In genomic region chr18:22706025-22706424, GRCh38 we compare ENCODE assay signal across 5 cellular contexts.
DNase-seq lines count a peak whose midpoint lies in the region; ATAC-seq, FAIRE-seq and TF ChIP-seq lines count a peak whose summit lies in the region.
"Not testable (repeated sequence)": the region's sequence is repeated elsewhere in the genome, so short reads cannot be mapped to it uniquely, and the experiment has no call there.

No MANE protein-coding gene starts in this region.

- not testable (repeated sequence) for H3K23ac ChIP-seq in IMR-90 (ENCODE audit: low read depth, low read length)

- H2BK20ac ChIP-seq in IMR-90 (ENCODE audit: low read depth, low read length): peak overlapping the region; percentile 44; the same call in 1 of the 2 replicates

- not testable (repeated sequence) for H3K9me3 ChIP-seq in IMR-90 (ENCODE audit: control insufficient read depth, insufficient read depth, low read length); astrocyte (ENCODE audit: insufficient read depth, low read depth, low read length); esophagus muscularis mucosa; smooth muscle cell (replicated peaks; ENCODE audit: low read depth)

- no CpG with 5 or more reads among the region's 3 CpGs for WGBS in IMR-90 (ENCODE audit: extremely low coverage in 2 of 2, insufficient read length in 1 of 2), 2 experiments
- 96% methylated on average over 3 of the region's 3 CpGs for WGBS in esophagus muscularis mucosa
- WGBS in smooth muscle cell (ENCODE audit: low lambda C conversion rate): 95% methylated on average over 3 of the region's 3 CpGs

- not testable (repeated sequence) for H3K18ac ChIP-seq in IMR-90 (ENCODE audit: low read depth, low read length)

- dilution Hi-C loops in IMR-90 (cut with HindIII; ENCODE audit: low sequenced_read_pairs, unreplicated experiment): not testable (repeated sequence)

- not testable (repeated sequence) for H3K4ac ChIP-seq in IMR-90 (ENCODE audit: low read depth, low read length)

- H3K27ac Mint-ChIP-seq in astrocyte (ENCODE audit: unreplicated experiment): peak overlapping the region; percentile 68

- H4K8ac ChIP-seq in IMR-90 (ENCODE audit: low read depth in 2 of 2, low read length in 2 of 2): not testable (repeated sequence)

- intact Hi-C loops in IMR-90 (cut with micrococcal nuclease); esophagus muscularis mucosa (cut with DNase I): not testable (repeated sequence)

- POLR2A ChIA-PET in IMR-90 (lab: Charles Lee; ENCODE audit: unreplicated experiment): not testable (repeated sequence)

- H3K4me2 ChIP-seq in IMR-90 (ENCODE audit: low read depth, low read length); astrocyte (ENCODE audit: low read length); smooth muscle cell: not testable (repeated sequence)

- not testable (repeated sequence) for FAIRE-seq in astrocyte (lab: Jason Lieb, UNC)

- not testable (repeated sequence) for H3K4me3 Mint-ChIP-seq in astrocyte (ENCODE audit: unreplicated experiment)

- not testable (repeated sequence) for DNase-seq in IMR-90; astrocyte (ENCODE audit: low read depth); brain microvascular endothelial cell; smooth muscle cell (lab: John Stamatoyannopoulos, UW; ENCODE audit: unreplicated experiment)
- peak; percentile 39 for DNase-seq in esophagus muscularis mucosa (ENCODE audit: extremely low spot score)

- not testable (repeated sequence) for H3K79me1 ChIP-seq in IMR-90 (ENCODE audit: low read depth in 1 of 2, low read length in 2 of 2)

- not testable (repeated sequence) for H4K5ac ChIP-seq in IMR-90 (ENCODE audit: low read depth, low read length)

- H3K4me1 ChIP-seq in IMR-90 (ENCODE audit: control insufficient read depth, insufficient read depth, low read length); smooth muscle cell (ENCODE audit: low read depth): not testable (repeated sequence)
- H3K4me1 ChIP-seq in astrocyte (ENCODE audit: insufficient read depth, low read length) (peaks cover 26% of the 10 kb centered on the region), esophagus muscularis mucosa (peaks cover 9 to 47% (median 29%) of the 10 kb centered on the region in 4 donors)

- H3K27me3 Mint-ChIP-seq in astrocyte (ENCODE audit: low read depth, unreplicated experiment): not testable (repeated sequence)

- not testable (repeated sequence) for H3K9me1 ChIP-seq in IMR-90 (ENCODE audit: insufficient read depth, low read length)

- not testable (repeated sequence) for H2AFZ ChIP-seq in IMR-90 (replicated peaks; ENCODE audit: low read length, poor library complexity); astrocyte (ENCODE audit: low read depth, low read length); smooth muscle cell (ENCODE audit: low read depth)

- CTCF ChIA-PET in IMR-90 (lab: Yijun Ruan, JAX): interaction anchor here (0.6 kb wide), 1 partner anchor 94 kb away, joined by 3 read pairs; no protein-coding TSS in a partner anchor

- not testable (repeated sequence) for H3K56ac ChIP-seq in IMR-90 (ENCODE audit: extremely low read depth, insufficient read depth, low read length)

- peak overlapping the region; percentile 29; the same call in 1 of the 2 replicates for H2BK120ac ChIP-seq in IMR-90 (ENCODE audit: low read depth, low read length)

- H2AK5ac ChIP-seq in IMR-90 (ENCODE audit: low read depth, low read length): peak overlapping the region; percentile 20; the same call in 1 of the 2 replicates

- not testable (repeated sequence) for TF ChIP-seq CTCF in IMR-90 (conservative IDR thresholded peaks at IDR 0.05; ENCODE audit: low read depth, low read length); astrocyte (IDR thresholded peaks at IDR 0.05; ENCODE audit: insufficient read depth, low read depth, low read length); brain microvascular endothelial cell (IDR thresholded peaks at IDR 0.05; ENCODE audit: low read depth, low read length, missing control alignments); esophagus muscularis mucosa (IDR thresholded peaks at IDR 0.05); smooth muscle cell (IDR thresholded peaks at IDR 0.05; ENCODE audit: borderline replicate concordance, insufficient read depth, poor library complexity, severe bottlenecking)

- H3K14ac ChIP-seq in IMR-90 (replicated peaks; ENCODE audit: low read depth, low read length): not testable (repeated sequence)

- not testable (repeated sequence) for H3K36me3 Mint-ChIP-seq in astrocyte (ENCODE audit: low read depth, unreplicated experiment)

- H3K27ac ChIP-seq in IMR-90 (ENCODE audit: insufficient read depth, low read length); astrocyte (ENCODE audit: low read depth, low read length); esophagus muscularis mucosa (replicated peaks in 1 of 4): not testable (repeated sequence)
- H3K27ac ChIP-seq in brain microvascular endothelial cell (peak overlapping the region; percentile 51), smooth muscle cell (ENCODE audit: low read depth) (peak overlapping the region; percentile 50)

- not testable (repeated sequence) for H3K79me2 ChIP-seq in astrocyte (ENCODE audit: insufficient read depth, low read length); smooth muscle cell (ENCODE audit: low read depth)

- peaks cover 39% of the 10 kb centered on the region for H3K4me1 Mint-ChIP-seq in astrocyte (ENCODE audit: low read depth, unreplicated experiment)

- not testable (repeated sequence) for H3K9ac ChIP-seq in IMR-90 (ENCODE audit: low read depth, low read length); astrocyte (ENCODE audit: low read length); smooth muscle cell (ENCODE audit: low read depth)

- H4K91ac ChIP-seq in IMR-90 (ENCODE audit: insufficient read depth, low read depth, low read length): not testable (repeated sequence)

- not testable (repeated sequence) for H3F3A ChIP-seq in smooth muscle cell (ENCODE audit: low read depth)

- not testable (repeated sequence) for H3K27me3 ChIP-seq in IMR-90 (ENCODE audit: control insufficient read depth, insufficient read depth, low read length); astrocyte (ENCODE audit: insufficient read depth, low read length); brain microvascular endothelial cell (replicated peaks); esophagus muscularis mucosa; smooth muscle cell (ENCODE audit: low read depth)

- in situ Hi-C loops in IMR-90 (cut with MboI; ENCODE audit: low sequenced_read_pairs); brain microvascular endothelial cell (cut with HindIII; ENCODE audit: low pct_ligation_motif_present, low sequenced_read_pairs): not testable (repeated sequence)

- not testable (repeated sequence) for TF ChIP-seq RAD21 in IMR-90 (IDR thresholded peaks at IDR 0.05; ENCODE audit: low read length)

- TF ChIP-seq EP300 in esophagus muscularis mucosa (IDR thresholded peaks at IDR 0.05): not testable (repeated sequence)

- H2BK5ac ChIP-seq in IMR-90 (ENCODE audit: low read depth, low read length, poor library complexity, severe bottlenecking): peak overlapping the region; percentile 56

- not testable (repeated sequence) for H4K20me1 ChIP-seq in IMR-90 (ENCODE audit: insufficient read depth, low read length); astrocyte (ENCODE audit: insufficient read depth, low read length); smooth muscle cell (ENCODE audit: low read depth)

- ATAC-seq in IMR-90 (ENCODE audit: low read depth): not testable (repeated sequence)

- H2AK9ac ChIP-seq in IMR-90 (replicated peaks; ENCODE audit: low read depth, low read length, poor library complexity): not testable (repeated sequence)

- H3K36me3 ChIP-seq in IMR-90 (ENCODE audit: control insufficient read depth, insufficient read depth, low read length); astrocyte (ENCODE audit: insufficient read depth, low read length); brain microvascular endothelial cell (replicated peaks); esophagus muscularis mucosa; smooth muscle cell (ENCODE audit: low read depth): not testable (repeated sequence)

- peak overlapping the region; percentile 24; the same call in 1 of the 3 replicates for H2BK15ac ChIP-seq in IMR-90 (ENCODE audit: low read depth, low read length)

- not testable (repeated sequence) for BruUV-seq in IMR-90 (replicated peaks; lab: Mats Ljungman, UMichigan)

- TF ChIP-seq POLR2A in IMR-90 (IDR thresholded peaks at IDR 0.05; ENCODE audit: low read depth, low read length); esophagus muscularis mucosa (IDR thresholded peaks at IDR 0.05; ENCODE audit: low read depth): not testable (repeated sequence)

- H3K4me3 ChIP-seq in IMR-90 (ENCODE audit: insufficient read depth, low read depth, low read length); astrocyte (ENCODE audit: insufficient read depth, low read depth, low read length); brain microvascular endothelial cell (ENCODE audit: low read depth, low read length); esophagus muscularis mucosa; smooth muscle cell: not testable (repeated sequence)

- not testable (repeated sequence) for H3K9me3 Mint-ChIP-seq in astrocyte (ENCODE audit: unreplicated experiment)
